ENCODE assay signal across 8 cellular contexts in genomic region chr1:32063261-32063681, GRCh38. TPM values are rescaled to one million over a fixed set of nuclear protein-coding genes. Genes with fewer than 3 reads are reported as not detected.
DNase-seq lines count a peak whose midpoint lies in the region; ATAC-seq and TF ChIP-seq lines count a peak whose summit lies in the region.

No MANE protein-coding gene starts in this region.

- DNase-seq in EL (peak; percentile 66), NCI-H146 treated with DMSO at 0.1 percent for 48 hours (lab: John Stamatoyannopoulos, UW; ENCODE audit: unreplicated experiment) (peak; percentile 2), globus pallidus (ENCODE audit: low spot score) (peak; percentile 78), psoas muscle (no peak)
- no peak for DNase-seq in activated CD8-positive, alpha-beta T cell treated with anti-CD3 and anti-CD28 coated beads for 36 hours

- CTCF ChIA-PET in activated CD8-positive, alpha-beta T cell treated with anti-CD3 and anti-CD28 coated beads for 36 hours (lab: Charles Lee), result interaction anchor here (0.6 to 2.2 kb wide), 22 partner anchors 9 to 323 kb away, joined by 3 to 17 read pairs (median 4); partner anchors contain the start of genes KPNA6, SPOCD1 and TMEM39B

- H3K4me3 ChIP-seq in psoas muscle, result no peak overlapping the region

- peaks cover 0 to 34% of the 10 kb centered on the region in 2 donors for H3K36me3 ChIP-seq in psoas muscle (ENCODE audit: insufficient read depth in 1 of 2, low read depth in 1 of 2)

- peak; percentile 57 for TF ChIP-seq CTCF in 22Rv1 (IDR thresholded peaks at IDR 0.05)
- peak; percentile 66 for TF ChIP-seq CTCF in activated CD8-positive, alpha-beta T cell treated with anti-CD3 and anti-CD28 coated beads for 36 hours (IDR thresholded peaks at IDR 0.05)
- peak; percentile 65 for TF ChIP-seq CTCF in psoas muscle (IDR thresholded peaks at IDR 0.05)

- POLR2A ChIA-PET in activated CD8-positive, alpha-beta T cell treated with anti-CD3 and anti-CD28 coated beads for 36 hours (lab: Charles Lee), result interaction anchor here (0.8 to 1.3 kb wide), 4 partner anchors 9 to 45 kb away, joined by 3 to 8 read pairs (median 5); partner anchors contain the start of genes KPNA6 and TMEM39B

- peak overlapping the region; percentile 74 for H3K27ac ChIP-seq in 22Rv1
- H3K27ac ChIP-seq in psoas muscle, result peak overlapping the region; percentile 89

- no peaks in the 10 kb centered on the region for H3K9me3 ChIP-seq in psoas muscle

- H3K4me3 Mint-ChIP-seq in activated CD8-positive, alpha-beta T cell treated with anti-CD3 and anti-CD28 coated beads for 36 hours, result no peak overlapping the region

- no peaks in the 10 kb centered on the region for H3K27me3 ChIP-seq in psoas muscle (ENCODE audit: insufficient read depth in 3 of 3, low read length in 2 of 3)

- no peaks in the 10 kb centered on the region for H3K9me3 Mint-ChIP-seq in activated CD8-positive, alpha-beta T cell treated with anti-CD3 and anti-CD28 coated beads for 36 hours

- H3K27ac Mint-ChIP-seq in activated CD8-positive, alpha-beta T cell treated with anti-CD3 and anti-CD28 coated beads for 36 hours, result peak overlapping the region; percentile 68

- intact Hi-C loops in activated CD8-positive, alpha-beta T cell treated with anti-CD3 and anti-CD28 coated beads for 36 hours (cut with micrococcal nuclease), result no loop called here
- intact Hi-C loops in psoas muscle (cut with DNase I), result loop anchor here in 1 of 2 donors (5.0 kb wide), 1 partner anchor 101 kb away; no protein-coding TSS in a partner anchor

- peaks cover 15% of the 10 kb centered on the region for H3K4me1 Mint-ChIP-seq in activated CD8-positive, alpha-beta T cell treated with anti-CD3 and anti-CD28 coated beads for 36 hours (ENCODE audit: low read depth)

- H3K4me1 ChIP-seq in psoas muscle, result peaks cover 25% of the 10 kb centered on the region

- no peaks in the 10 kb centered on the region for H3K27me3 Mint-ChIP-seq in activated CD8-positive, alpha-beta T cell treated with anti-CD3 and anti-CD28 coated beads for 36 hours

- 11 to 17% (median 17%) methylated on average over 1 of the region's 1 CpG for WGBS in psoas muscle, 3 donors

- H3K36me3 Mint-ChIP-seq in activated CD8-positive, alpha-beta T cell treated with anti-CD3 and anti-CD28 coated beads for 36 hours (ENCODE audit: low read depth), result peaks cover 17% of the 10 kb centered on the region

- peak; percentile 67 for ATAC-seq in activated CD8-positive, alpha-beta T cell treated with anti-CD3 and anti-CD28 coated beads for 36 hours
- ATAC-seq in psoas muscle (peak; percentile 28 to 67 (median 59)), HG03139 (IDR thresholded peaks at IDR 0.05; ENCODE audit: unreplicated experiment) (no peak), GM19035 (IDR thresholded peaks at IDR 0.05; ENCODE audit: unreplicated experiment) (no peak)

RNA-seq across cellular contexts. Expression of gene TMEM39B, which starts 9.5 kb away (rescaled TPM):
- 10 to 100 TPM; 25.3 to 27.7 TPM for total RNA-seq in activated CD8-positive, alpha-beta T cell treated with anti-CD3 and anti-CD28 coated beads for 36 hours
- 10 to 100 TPM in 2 of 4 donors, 1 to 10 TPM in 2; 7.2 to 11.5 (median 9.6) TPM for total RNA-seq in psoas muscle
- polyA plus RNA-seq in psoas muscle, result 1 to 10 TPM; 4.7 to 6.3 (median 5.6) TPM

RNA-seq across cellular contexts. Expression of gene KPNA6, which starts 44.6 kb away (rescaled TPM):
- 10 to 100 TPM; 70.8 to 74.3 TPM for total RNA-seq in activated CD8-positive, alpha-beta T cell treated with anti-CD3 and anti-CD28 coated beads for 36 hours
- total RNA-seq in psoas muscle, result 10 to 100 TPM; 67.4 to 98.3 (median 91.9) TPM
- 10 to 100 TPM; 13.4 to 51.1 (median 19.3) TPM for polyA plus RNA-seq in psoas muscle

RNA-seq across cellular contexts. Expression of gene KHDRBS1, which starts 49.6 kb away (rescaled TPM):
- 100 to 1,000 TPM; 201 to 203 TPM for total RNA-seq in activated CD8-positive, alpha-beta T cell treated with anti-CD3 and anti-CD28 coated beads for 36 hours
- total RNA-seq in psoas muscle, result 10 to 100 TPM; 46.5 to 64.5 (median 56.1) TPM
- polyA plus RNA-seq in psoas muscle, result 10 to 100 TPM; 30.6 to 40.4 (median 38.5) TPM

Comparison
In these comparisons a context has a peak if more than half of its experiments do, and no peak if none do; other contexts are left out.
1. DNase-seq: peak in EL (single experiment), NCI-H146 treated with DMSO at 0.1 percent for 48 hours (single experiment) and globus pallidus (single experiment); none in activated CD8-positive, alpha-beta T cell treated with anti-CD3 and anti-CD28 coated beads for 36 hours (single experiment) and psoas muscle (0 of 2).
2. ATAC-seq: peak in activated CD8-positive, alpha-beta T cell treated with anti-CD3 and anti-CD28 coated beads for 36 hours (single experiment) and psoas muscle (4 of 4); none in HG03139 (single experiment) and GM19035 (single experiment).
3. Peak in every context shown above with its lines, with median percentiles within 50 percentile points of each other: CTCF ChIP-seq.